33 cellular contexts compared by ENCODE assay signal in genomic region chr2:215940645-215941184, GRCh38.
"Had no signal": no experiment of that assay in that cellular context is flagged by ENCODE, and none has a peak within 500 bp of the region (broad histone marks: within the 10 kb centered on the region; RNA-seq: fewer than 3 reads in every experiment).

No MANE protein-coding gene starts in this region.

- H3K4me3 ChIP-seq: Peyer's patch had no signal

- ATAC-seq: activated naive CD4-positive, alpha-beta T cell treated with anti-CD3 and anti-CD28 coated beads, Interleukin-2, amount 50 U/mL, for 72 hours; activated T-cell treated with anti-CD3 and anti-CD28 coated beads, Interleukin-2, amount 50 U/mL, for 4 hours; PC-3 had no signal

- H3K9me3 ChIP-seq: Peyer's patch had no signal

- H3K27ac Mint-ChIP-seq: activated B cell treated with CpG ODN at 0.5 μM for 24 hours; activated CD4-positive, alpha-beta memory T cell treated with anti-CD3 and anti-CD28 coated beads for 36 hours; activated naive CD4-positive, alpha-beta T cell treated with anti-CD3 and anti-CD28 coated beads for 36 hours; activated naive CD4-positive, alpha-beta T cell treated with anti-CD3 and anti-CD28 coated beads, Interleukin-2, amount 50 U/mL, for 72 hours; activated T-helper 1 cell treated with anti-CD3 and anti-CD28 coated beads, Interleukin-12 subunit alpha, Interleukin-12 subunit beta, Interleukin-2, Interleukin-4 antibody, amounts not matched to agents 30 ng/mL and 10 ng/mL and 1 ng/mL, durations not matched to agents 14 hours and 24 hours and 36 hours; brain had no signal

- DNase-seq: activated B cell treated with CpG ODN at 0.5 μM for 24 hours; activated CD4-positive, alpha-beta memory T cell treated with anti-CD3 and anti-CD28 coated beads for 36 hours; activated CD4-positive, alpha-beta T cell treated with anti-CD3 and anti-CD28 coated beads for 4 hours; activated CD4-positive, alpha-beta T cell treated with anti-CD3 and anti-CD28 coated beads, Interleukin-2, amount 50 U/mL, for 1 hour; activated CD4-positive, CD25-positive, alpha-beta regulatory T cell treated with anti-CD3 and anti-CD28 coated beads, Interleukin-2, amount 50 U/mL, for 72 hours; activated CD8-positive, alpha-beta memory T cell treated with anti-CD3 and anti-CD28 coated beads, Interleukin-2, amount 50 U/mL, for 4 hours; activated gamma-delta T cell treated with Interleukin-2 at 50 U/mL for 16 hours; activated naive CD4-positive, alpha-beta T cell treated with anti-CD3 and anti-CD28 coated beads for 36 hours; activated T-cell treated with anti-CD3 and anti-CD28 coated beads for 4 hours; activated T-cell treated with anti-CD3 and anti-CD28 coated beads, Interleukin-2, amount 50 U/mL, for 4 hours; anterior cingulate cortex; caudate nucleus; cerebellar nuclear complex; NCI-H1105; NCI-H1436; NCI-H1694; NCI-H1930; NCI-H2081 treated with DMSO at 0.1 percent for 48 hours; NCI-H226; NCI-H446 treated with DMSO at 0.1 percent for 48 hours; NCI-H524; NCI-H69; NK-92 treated with Interleukin-12 subunit alpha and Interleukin-12 subunit beta, amount 100 ng/mL, for 24 hours; PC-3; Peyer's patch; Right ventricle myocardium superior; SW 1271; T-helper 1 cell had no signal

- H3K27me3 ChIP-seq: Peyer's patch had no signal

- H3K4me1 Mint-ChIP-seq: activated B cell treated with CpG ODN at 0.5 μM for 24 hours, brain had no signal

- H3K4me1 ChIP-seq: Peyer's patch had no signal

- H3K9me3 Mint-ChIP-seq: activated B cell treated with CpG ODN at 0.5 μM for 24 hours; activated CD4-positive, alpha-beta memory T cell treated with anti-CD3 and anti-CD28 coated beads for 36 hours; activated naive CD4-positive, alpha-beta T cell treated with anti-CD3 and anti-CD28 coated beads for 36 hours; activated naive CD4-positive, alpha-beta T cell treated with anti-CD3 and anti-CD28 coated beads, Interleukin-2, amount 50 U/mL, for 72 hours; activated T-cell treated with anti-CD3 and anti-CD28 coated beads, Interleukin-2, amount 50 U/mL, for 4 hours; activated T-helper 1 cell treated with anti-CD3 and anti-CD28 coated beads, Interleukin-12 subunit alpha, Interleukin-12 subunit beta, Interleukin-2, Interleukin-4 antibody, amounts not matched to agents 30 ng/mL and 10 ng/mL and 1 ng/mL, durations not matched to agents 14 hours and 24 hours and 36 hours; brain had no signal

- FAIRE-seq: bronchial epithelial cell had no signal

- H3K27me3 Mint-ChIP-seq: activated B cell treated with CpG ODN at 0.5 μM for 24 hours; activated CD4-positive, alpha-beta memory T cell treated with anti-CD3 and anti-CD28 coated beads for 36 hours; brain had no signal

- H3K4me3 Mint-ChIP-seq: activated B cell treated with CpG ODN at 0.5 μM for 24 hours; activated CD4-positive, alpha-beta memory T cell treated with anti-CD3 and anti-CD28 coated beads for 36 hours; activated naive CD4-positive, alpha-beta T cell treated with anti-CD3 and anti-CD28 coated beads for 36 hours; activated T-cell treated with anti-CD3 and anti-CD28 coated beads, Interleukin-2, amount 50 U/mL, for 4 hours; activated T-helper 1 cell treated with anti-CD3 and anti-CD28 coated beads, Interleukin-12 subunit alpha, Interleukin-12 subunit beta, Interleukin-2, Interleukin-4 antibody, amounts not matched to agents 30 ng/mL and 10 ng/mL and 1 ng/mL, durations not matched to agents 14 hours and 24 hours and 36 hours; brain had no signal

- H3K27ac ChIP-seq: Peyer's patch, RWPE1 had no signal
